ENCODE assay signal across 10 cellular contexts in the genomic region with DNA sequence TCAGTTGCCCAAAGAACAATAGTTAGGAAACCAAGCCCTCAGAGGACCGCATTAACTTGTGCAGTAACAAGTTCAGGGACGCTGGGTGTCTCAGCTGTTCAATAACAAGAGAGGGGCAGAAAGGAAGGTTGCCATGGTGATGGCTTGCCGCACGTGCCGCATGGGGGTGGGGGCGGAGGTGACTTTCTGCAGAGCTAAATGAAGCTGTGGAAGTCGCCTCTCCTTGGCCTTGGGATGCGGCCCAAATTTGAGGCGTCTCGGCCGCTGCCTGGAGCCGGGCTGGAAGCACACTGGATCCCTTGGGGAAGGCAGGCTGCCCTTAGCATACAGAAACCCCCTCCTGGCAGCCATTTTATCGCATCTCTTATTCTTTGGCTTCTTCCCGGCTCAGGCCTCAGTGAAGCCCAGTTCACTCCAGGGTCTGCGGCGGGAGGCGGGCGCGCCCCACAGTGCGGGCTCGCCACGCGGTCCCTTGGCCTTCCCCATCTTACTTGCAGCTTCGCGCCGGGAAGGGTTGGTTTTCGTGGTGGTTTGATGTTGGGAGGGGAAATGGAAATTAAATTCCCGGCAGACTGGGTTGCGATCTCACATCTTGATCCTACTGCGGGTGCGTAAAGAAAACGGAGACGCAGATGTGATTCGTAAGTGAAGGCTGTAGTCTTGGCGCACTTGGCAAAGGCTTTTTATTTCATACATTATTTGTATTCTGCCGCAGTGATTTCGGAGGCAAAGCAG.
DNase-seq lines count a peak whose midpoint lies in the region; ATAC-seq, FAIRE-seq and TF ChIP-seq lines count a peak whose summit lies in the region.
"Had no signal": no experiment of that assay in that cellular context is flagged by ENCODE, and none has a peak within 500 bp of the region (broad histone marks: within the 10 kb centered on the region; RNA-seq: fewer than 3 reads in every experiment).

No MANE protein-coding gene starts in this region.

- no peaks in the 10 kb centered on the region for H3K79me2 ChIP-seq in PC-3 (ENCODE audit: low read length)

- H3K4me3 Mint-ChIP-seq in glutamatergic neuron (ENCODE audit: unreplicated experiment): peak overlapping the region; percentile 90

- peaks cover 16% of the 10 kb centered on the region for H3K9me3 Mint-ChIP-seq in glutamatergic neuron (ENCODE audit: unreplicated experiment)

- CTCF ChIA-PET in PC-3 (lab: Charles Lee): no interaction called here

- H3K4me1 Mint-ChIP-seq in glutamatergic neuron (ENCODE audit: low read depth, unreplicated experiment): peaks cover 25% of the 10 kb centered on the region

- intact Hi-C loops in PC-3 (cut with micrococcal nuclease) (no loop called here), pancreas (cut with DNase I) (no loop called here)

- H3K36me3 ChIP-seq in PC-3 (ENCODE audit: low read depth, low read length) (no peaks in the 10 kb centered on the region), pancreas (no peaks in the 10 kb centered on the region)
- no peaks in the 10 kb centered on the region for H3K36me3 ChIP-seq in effector memory CD4-positive, alpha-beta T cell (ENCODE audit: control insufficient read depth, insufficient read depth, low read length)

- H3K4me3 ChIP-seq in PC-3 (ENCODE audit: low read length) (no peak overlapping the region), pancreas (peak overlapping the region in 3 of 4 donors; percentile 1 to 46 (median 37))
- H3K4me3 ChIP-seq in effector memory CD4-positive, alpha-beta T cell (ENCODE audit: insufficient read depth, low read depth, low read length, poor library complexity, severe bottlenecking): no peak overlapping the region

- no peak overlapping the region for H3K9ac ChIP-seq in PC-3 (ENCODE audit: low read length)

- TF ChIP-seq CTCF in PC-3 (conservative IDR thresholded peaks at IDR 0.05; ENCODE audit: low read depth, low read length): no peak
- TF ChIP-seq CTCF in glutamatergic neuron (IDR thresholded peaks at IDR 0.05; ENCODE audit: partially characterized antibody, unreplicated experiment): no peak
- no peak for TF ChIP-seq CTCF in pancreas (IDR thresholded peaks at IDR 0.05)

- H3K27me3 ChIP-seq in PC-3 (ENCODE audit: low read length) (no peaks in the 10 kb centered on the region), pancreas (no peaks in the 10 kb centered on the region)
- H3K27me3 ChIP-seq in effector memory CD4-positive, alpha-beta T cell (replicated peaks; ENCODE audit: control insufficient read depth, insufficient read depth, low read length, poor library complexity, severe bottlenecking): no peaks in the 10 kb centered on the region

- H4K20me1 ChIP-seq in PC-3 (ENCODE audit: low read length): no peaks in the 10 kb centered on the region

- H2AFZ ChIP-seq in PC-3 (ENCODE audit: low read length): peak overlapping the region; percentile 38; the same call in 1 of the 2 replicates

- no peak for DNase-seq in PC-3
- peak; percentile 87 for DNase-seq in glutamatergic neuron
- peak; percentile 29 to 64 (median 42) for DNase-seq in pancreas
- DNase-seq in NAMALWA (ENCODE audit: low spot score): no peak
- DNase-seq in activated CD8-positive, alpha-beta memory T cell treated with anti-CD3 and anti-CD28 coated beads, Interleukin-2, amount 50 U/mL, for 4 hours: no peak
- no peak for DNase-seq in NCI-H510A (lab: John Stamatoyannopoulos, UW)
- DNase-seq in effector memory CD4-positive, alpha-beta T cell: no peak

- H3K9me3 ChIP-seq in PC-3 (ENCODE audit: low read length) (no peaks in the 10 kb centered on the region), pancreas (no peaks in the 10 kb centered on the region)
- H3K9me3 ChIP-seq in effector memory CD4-positive, alpha-beta T cell (ENCODE audit: control insufficient read depth, low read length): no peaks in the 10 kb centered on the region

- peaks cover 5% of the 10 kb centered on the region for H3K27me3 Mint-ChIP-seq in glutamatergic neuron (ENCODE audit: unreplicated experiment)

- H3K4me2 ChIP-seq in PC-3 (ENCODE audit: low read length): no peak overlapping the region

- FAIRE-seq in pancreas (lab: Jason Lieb, UNC): no peak
- FAIRE-seq: colon had no signal

- H3K27ac Mint-ChIP-seq in glutamatergic neuron (ENCODE audit: unreplicated experiment): peak overlapping the region; percentile 97

- H3K4me1 ChIP-seq in PC-3 (ENCODE audit: insufficient read depth, low read length) (no peaks in the 10 kb centered on the region), pancreas (peaks cover 0 to 6% (median 4%) of the 10 kb centered on the region in 3 donors)
- no peaks in the 10 kb centered on the region for H3K4me1 ChIP-seq in effector memory CD4-positive, alpha-beta T cell (ENCODE audit: control insufficient read depth, insufficient read depth, low read length, poor library complexity, severe bottlenecking)

- BruUV-seq in PC-3 (replicated peaks; lab: Mats Ljungman, UMichigan): no TSS peak

- ATAC-seq in GM18909 (IDR thresholded peaks at IDR 0.05; ENCODE audit: poor library complexity, unreplicated experiment) (peak; percentile 43), PC-3 (no peak), pancreas (peak; percentile 62 to 85 (median 79))

- WGBS in pancreas, 2 donors: 7 to 18% methylated on average over 37 of the region's 37 CpGs

- POLR2A ChIA-PET in PC-3 (lab: Charles Lee; ENCODE audit: unreplicated experiment): no interaction called here

- no peak overlapping the region for H3K27ac ChIP-seq in PC-3 (ENCODE audit: low read length)
- H3K27ac ChIP-seq in pancreas: peak overlapping the region in 2 of 4 donors; percentile 17 to 70
- H3K27ac ChIP-seq in effector memory CD4-positive, alpha-beta T cell (ENCODE audit: insufficient read depth, low read length, poor library complexity, severe bottlenecking): no peak overlapping the region
- H3K27ac ChIP-seq: HL-60 had no signal

- H3F3A ChIP-seq in PC-3 (ENCODE audit: low read length, unreplicated experiment): no peaks in the 10 kb centered on the region

- H3K9me2 ChIP-seq in PC-3 (replicated peaks; ENCODE audit: low read length): no peaks in the 10 kb centered on the region

- H3K36me3 Mint-ChIP-seq in glutamatergic neuron (ENCODE audit: unreplicated experiment): no peaks in the 10 kb centered on the region

Comparison
In these comparisons a context has a peak if more than half of its experiments do, and no peak if none do; other contexts are left out.
1. DNase-seq: peak in glutamatergic neuron (single experiment) and pancreas (6 of 6); none in PC-3 (single experiment), NAMALWA (single experiment), activated CD8-positive, alpha-beta memory T cell treated with anti-CD3 and anti-CD28 coated beads, Interleukin-2, amount 50 U/mL, for 4 hours (single experiment), NCI-H510A (single experiment) and effector memory CD4-positive, alpha-beta T cell (0 of 3).
2. H3K4me3 ChIP-seq: peak in pancreas (3 of 4); none in PC-3 (single experiment) and effector memory CD4-positive, alpha-beta T cell (single experiment).